In the genomic region with DNA sequence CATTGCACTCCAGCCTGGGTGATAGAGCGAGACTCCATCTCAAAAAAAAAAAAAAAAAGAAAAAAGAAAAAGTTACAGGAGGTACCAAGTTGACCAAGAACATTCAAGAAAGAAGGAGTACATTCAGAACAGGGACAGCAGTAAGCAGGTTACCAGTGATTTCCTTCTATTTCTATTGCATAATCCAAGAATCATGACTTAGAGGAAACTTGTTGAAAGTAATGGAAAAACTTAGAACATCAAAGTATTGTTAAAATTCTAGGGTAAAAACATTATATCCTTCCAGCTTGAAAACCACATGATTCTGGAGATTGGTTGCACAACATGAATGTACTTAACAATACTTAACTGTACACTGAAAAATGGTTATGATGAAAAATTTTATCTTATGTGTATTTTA, we compare ENCODE assay signal across 11 cellular contexts.
"Had no signal": no experiment of that assay in that cellular context is flagged by ENCODE, and none has a peak within 500 bp of the region (broad histone marks: within the 10 kb centered on the region; RNA-seq: fewer than 3 reads in every experiment).

No MANE protein-coding gene starts in this region.

- H3K4me3 ChIP-seq: body of pancreas, heart right ventricle, ovary, thyroid gland had no signal

- H3K27me3 ChIP-seq: body of pancreas, ovary, thyroid gland had no signal

- H3K4me1 ChIP-seq: thyroid gland had no signal

- H3K9me3 ChIP-seq: body of pancreas, heart right ventricle, ovary, thyroid gland had no signal

- H3K36me3 ChIP-seq: heart right ventricle, ovary, thyroid gland had no signal

- DNase-seq: activated CD4-positive, alpha-beta T cell treated with anti-CD3 and anti-CD28 coated beads, Interleukin-2, amount 10 ng/mL, durations not matched to agents 24 days and 14 days; activated CD8-positive, alpha-beta memory T cell treated with anti-CD3 and anti-CD28 coated beads for 24 hours; activated naive CD4-positive, alpha-beta T cell treated with anti-CD3 and anti-CD28 coated beads, Interleukin-2, amount 10 ng/mL, durations not matched to agents 7 days and 5 days; amniotic stem cell; body of pancreas; foreskin melanocyte; heart right ventricle; left ventricle myocardium superior; ovary; thyroid gland had no signal

- FAIRE-seq: keratinocyte had no signal

- H3K27ac ChIP-seq: heart right ventricle, ovary, thyroid gland had no signal
